ENCODE assay signal across 1 cellular context in genomic region chr17:18981642-18982424, GRCh38.
A peak's percentile ranks its signal among the peaks of the same experiment; 100 is the strongest.
TF ChIP-seq lines count a peak whose summit lies in the region.

No MANE protein-coding gene starts in this region.

TF ChIP-seq in HepG2, 621 proteins besides CTCF, POLR2A, EP300 and RAD21 (continued from another document and continues in another):
- TF ChIP-seq HOMEZ (CRISPR knock-in tag; IDR thresholded peaks at IDR 0.05; ENCODE audit: low read depth) (0 out of 2 replicates have a peak, but pooled peaks have one; percentile 11), MTF1 (CRISPR knock-in tag; IDR thresholded peaks at IDR 0.05) (peak; percentile 94), TBX2 (CRISPR knock-in tag; IDR thresholded peaks at IDR 0.05; ENCODE audit: borderline replicate concordance) (peak; percentile 77; the same call in 1 of the 2 replicates), ZBTB25 (CRISPR knock-in tag; IDR thresholded peaks at IDR 0.05) (peak; percentile 55; the same call in 1 of the 2 replicates), SKIL (CRISPR knock-in tag; IDR thresholded peaks at IDR 0.05; ENCODE audit: borderline replicate concordance) (0 out of 2 replicates have a peak, but pooled peaks have one; percentile 23), ARID5B (CRISPR knock-in tag; IDR thresholded peaks at IDR 0.05) (peak; percentile 72), NFE2L2 (IDR thresholded peaks at IDR 0.05; ENCODE audit: low read length) (peak; percentile 15; the same call in 1 of the 2 replicates), PPARG (CRISPR knock-in tag; conservative IDR thresholded peaks at IDR 0.05) (peak; percentile 74; the same call in 1 of the 2 replicates), ZNF564 (CRISPR knock-in tag; IDR thresholded peaks at IDR 0.05) (no peak), TFAP4 (IDR thresholded peaks at IDR 0.05; ENCODE audit: borderline replicate concordance, low read depth) (peak; percentile 47; the same call in 1 of the 2 replicates), ZHX2 (IDR thresholded peaks at IDR 0.05; ENCODE audit: low read depth) (0 out of 2 replicates have a peak, but pooled peaks have one; percentile 6), ZHX2 (CRISPR knock-in tag; IDR thresholded peaks at IDR 0.05; ENCODE audit: borderline replicate concordance) (no peak), ZBTB33 (CRISPR knock-in tag; IDR thresholded peaks at IDR 0.05) (peak; percentile 88), ZNF580 (CRISPR knock-in tag; IDR thresholded peaks at IDR 0.05; ENCODE audit: borderline replicate concordance, low read depth) (peak; percentile 76; the same call in 1 of the 2 replicates), ZBTB40 (IDR thresholded peaks at IDR 0.05) (no peak), ZBTB40 (CRISPR knock-in tag; IDR thresholded peaks at IDR 0.05) (peak; percentile 66; the same call in 1 of the 2 replicates), NRL (CRISPR knock-in tag; IDR thresholded peaks at IDR 0.05; ENCODE audit: borderline replicate concordance) (peak; percentile 69; the same call in 1 of the 2 replicates), ZMYM3 (CRISPR knock-in tag; IDR thresholded peaks at IDR 0.05) (0 out of 2 replicates have a peak, but pooled peaks have one; percentile 68)
